Comparison of ENCODE assay signal across 19 cellular contexts in genomic region chr16:67269766-67270165, GRCh38. TPM values are rescaled to one million over a fixed set of nuclear protein-coding genes. Genes with fewer than 3 reads are reported as not detected.
DNase-seq lines count a peak whose midpoint lies in the region; ATAC-seq and TF ChIP-seq lines count a peak whose summit lies in the region.
"Had no signal": no experiment of that assay in that cellular context is flagged by ENCODE, and none has a peak within 500 bp of the region (broad histone marks: within the 10 kb centered on the region; RNA-seq: fewer than 3 reads in every experiment).

No MANE protein-coding gene starts in this region.

- H3K9ac ChIP-seq in adipocyte (ENCODE audit: low read length): peak overlapping the region; percentile 62
- H3K9ac ChIP-seq in MM.1S (ENCODE audit: low read length): no peak overlapping the region

- TF ChIP-seq CTCF in MCF 10A (IDR thresholded peaks at IDR 0.05; ENCODE audit: unreplicated experiment) (no peak), breast epithelium (IDR thresholded peaks at IDR 0.05) (no peak), foreskin keratinocyte (conservative IDR thresholded peaks at IDR 0.05) (no peak), MM.1S (IDR thresholded peaks at IDR 0.05; ENCODE audit: low read length) (no peak), esophagus squamous epithelium (IDR thresholded peaks at IDR 0.05) (no peak)

- H3K79me2 ChIP-seq in MM.1S (ENCODE audit: low read length): no peaks in the 10 kb centered on the region

- H3K27ac Mint-ChIP-seq in MCF 10A (ENCODE audit: low read depth, unreplicated experiment): peak overlapping the region; percentile 46
- H3K27ac Mint-ChIP-seq: activated naive CD4-positive, alpha-beta T cell treated with anti-CD3 and anti-CD28 coated beads, Interleukin-2, amount 50 U/mL, for 72 hours; nephron progenitor cell; stimulated activated effector memory CD8-positive, alpha-beta T cell treated with anti-CD3 and anti-CD28 coated beads, Interleukin-12 subunit alpha, Interleukin-12 subunit beta, amount 100 ng/mL, for 72 hours; T-cell had no signal

- H3K36me3 ChIP-seq in breast epithelium (no peaks in the 10 kb centered on the region), adipocyte (ENCODE audit: control insufficient read depth, insufficient read depth, low read length, severe bottlenecking) (no peaks in the 10 kb centered on the region), MM.1S (replicated peaks; ENCODE audit: insufficient read depth, low read length) (no peaks in the 10 kb centered on the region), esophagus squamous epithelium (peaks cover 0 to 7% (median 0%) of the 10 kb centered on the region in 3 donors)

- no peaks in the 10 kb centered on the region for H3K9me2 ChIP-seq in MM.1S (replicated peaks; ENCODE audit: insufficient read depth, low read length)

- no peaks in the 10 kb centered on the region for H3F3A ChIP-seq in MM.1S (ENCODE audit: insufficient read depth, low read length)

- H3K4me3 ChIP-seq in breast epithelium (no peak overlapping the region), adipocyte (ENCODE audit: low read length) (no peak overlapping the region), MM.1S (ENCODE audit: low read length) (no peak overlapping the region), esophagus squamous epithelium (no peak overlapping the region)
- H3K4me3 ChIP-seq: PC-9 had no signal

- no peaks in the 10 kb centered on the region for H3K9me3 Mint-ChIP-seq in MCF 10A (ENCODE audit: unreplicated experiment)
- H3K9me3 Mint-ChIP-seq: activated naive CD4-positive, alpha-beta T cell treated with anti-CD3 and anti-CD28 coated beads, Interleukin-2, amount 50 U/mL, for 72 hours; nephron progenitor cell; stimulated activated effector memory CD8-positive, alpha-beta T cell treated with anti-CD3 and anti-CD28 coated beads, Interleukin-12 subunit alpha, Interleukin-12 subunit beta, amount 100 ng/mL, for 72 hours; T-cell had no signal

- H3K4me1 ChIP-seq in breast epithelium (no peaks in the 10 kb centered on the region), adipocyte (ENCODE audit: control insufficient read depth, insufficient read depth, low read length) (peaks cover 27% of the 10 kb centered on the region), foreskin keratinocyte (no peaks in the 10 kb centered on the region), MM.1S (ENCODE audit: low read length) (no peaks in the 10 kb centered on the region), esophagus squamous epithelium (no peaks in the 10 kb centered on the region)

- no peaks in the 10 kb centered on the region for H4K20me1 ChIP-seq in MM.1S (ENCODE audit: insufficient read depth, low read length)

- no peak overlapping the region for H2AFZ ChIP-seq in MM.1S (ENCODE audit: low read length)
- H2AFZ ChIP-seq: PC-9 had no signal

- H3K36me3 Mint-ChIP-seq in MCF 10A (ENCODE audit: insufficient read depth, unreplicated experiment): peaks cover 11% of the 10 kb centered on the region
- H3K36me3 Mint-ChIP-seq: activated naive CD4-positive, alpha-beta T cell treated with anti-CD3 and anti-CD28 coated beads, Interleukin-2, amount 50 U/mL, for 72 hours; T-cell had no signal

- TF ChIP-seq POLR2A in breast epithelium (IDR thresholded peaks at IDR 0.05) (no peak), esophagus squamous epithelium (IDR thresholded peaks at IDR 0.05) (no peak)

- peak; percentile 46 for ATAC-seq in foreskin keratinocyte
- ATAC-seq: activated naive CD4-positive, alpha-beta T cell treated with anti-CD3 and anti-CD28 coated beads, Interleukin-2, amount 50 U/mL, for 72 hours; sciatic nerve; stimulated activated effector memory CD8-positive, alpha-beta T cell treated with anti-CD3 and anti-CD28 coated beads, Interleukin-12 subunit alpha, Interleukin-12 subunit beta, amount 100 ng/mL, for 72 hours; T-cell had no signal

- no TSS peak for BruUV-seq in MCF 10A (replicated peaks; lab: Mats Ljungman, UMichigan)

- POLR2A ChIA-PET in MCF 10A (lab: Yijun Ruan, JAX): interaction anchor here (0.9 to 1.5 kb wide), 2 partner anchors 13 to 22 kb away, joined by 3 read pairs; partner anchors contain the start of gene FHOD1

- no peak overlapping the region for H3K4me2 ChIP-seq in MM.1S (ENCODE audit: low read depth, low read length)
- H3K4me2 ChIP-seq: PC-9 had no signal

- no peaks in the 10 kb centered on the region for H3K4me1 Mint-ChIP-seq in MCF 10A (ENCODE audit: insufficient read depth, unreplicated experiment)
- H3K4me1 Mint-ChIP-seq: nephron progenitor cell; stimulated activated effector memory CD8-positive, alpha-beta T cell treated with anti-CD3 and anti-CD28 coated beads, Interleukin-12 subunit alpha, Interleukin-12 subunit beta, amount 100 ng/mL, for 72 hours; T-cell had no signal

- 36 to 48% methylated on average over 4 to 5 of the region's 5 CpGs for WGBS in esophagus squamous epithelium, 2 donors

- CTCF ChIA-PET in MCF 10A (lab: Yijun Ruan, JAX): interaction anchor here (0.5 to 1.8 kb wide), 4 partner anchors 9 to 72 kb away, joined by 3 to 7 read pairs (median 4); no protein-coding TSS in a partner anchor

- H3K9me3 ChIP-seq in breast epithelium (no peaks in the 10 kb centered on the region), adipocyte (ENCODE audit: control insufficient read depth, low read length) (no peaks in the 10 kb centered on the region), MM.1S (replicated peaks; ENCODE audit: insufficient read depth, low read length) (no peaks in the 10 kb centered on the region), esophagus squamous epithelium (no peaks in the 10 kb centered on the region)

- intact Hi-C loops in MCF 10A (cut with micrococcal nuclease): no loop called here
- intact Hi-C loops in breast epithelium (cut with DNase I; ENCODE audit: low total_unique reads): no loop called here
- intact Hi-C loops in esophagus squamous epithelium (cut with DNase I): no loop called here

- H3K4me3 Mint-ChIP-seq in MCF 10A (ENCODE audit: unreplicated experiment): no peak overlapping the region
- H3K4me3 Mint-ChIP-seq: nephron progenitor cell; stimulated activated effector memory CD8-positive, alpha-beta T cell treated with anti-CD3 and anti-CD28 coated beads, Interleukin-12 subunit alpha, Interleukin-12 subunit beta, amount 100 ng/mL, for 72 hours; T-cell had no signal

- H3K27me3 Mint-ChIP-seq in MCF 10A (ENCODE audit: insufficient read depth, unreplicated experiment): no peaks in the 10 kb centered on the region
- H3K27me3 Mint-ChIP-seq: T-cell had no signal

- H3K27me3 ChIP-seq in breast epithelium (no peaks in the 10 kb centered on the region), adipocyte (replicated peaks; ENCODE audit: control insufficient read depth, insufficient read depth, low read length) (no peaks in the 10 kb centered on the region), foreskin keratinocyte (peaks cover 2% of the 10 kb centered on the region), MM.1S (replicated peaks; ENCODE audit: insufficient read depth, low read length) (no peaks in the 10 kb centered on the region), esophagus squamous epithelium (no peaks in the 10 kb centered on the region)

- peak; percentile 24 for DNase-seq in MCF 10A (ENCODE audit: unreplicated experiment)
- no peak for DNase-seq in breast epithelium (ENCODE audit: low spot score in 2 of 2)
- no peak for DNase-seq in adipocyte (ENCODE audit: low read depth)
- DNase-seq in foreskin keratinocyte: no peak
- peak; percentile 65 for DNase-seq in stromal cell of bone marrow (ENCODE audit: low read depth)
- DNase-seq in MM.1S: no peak
- DNase-seq in esophagus squamous epithelium (lab: John Stamatoyannopoulos, UW): no peak
- no peak for DNase-seq in activated T-cell treated with anti-CD3 and anti-CD28 coated beads, Interleukin-2, amount 50 U/mL, for 1 hour
- DNase-seq: activated CD4-positive, CD25-positive, alpha-beta regulatory T cell treated with anti-CD3 and anti-CD28 coated beads, Interleukin-2, amount 50 U/mL, for 72 hours; hypothalamus; KBM-7; NCI-H1436; NCI-H524; nephron progenitor cell; T-cell had no signal

- H3K27ac ChIP-seq in breast epithelium (no peak overlapping the region), foreskin keratinocyte (no peak overlapping the region), MM.1S (ENCODE audit: low read length) (no peak overlapping the region), esophagus squamous epithelium (no peak overlapping the region)
- H3K27ac ChIP-seq: PC-9 had no signal

RNA-seq across cellular contexts. Expression of gene PLEKHG4, which starts 9.6 kb away (rescaled TPM):
- total RNA-seq in MCF 10A (2022): 30.4 and 32.7 TPM in 2 replicates
- 10 to 100 TPM; 15.0 to 26.2 (median 19.8) TPM for total RNA-seq in breast epithelium
- 8.9 and 14.1 TPM in 2 replicates for total RNA-seq in foreskin keratinocyte
- polyA plus RNA-seq in foreskin keratinocyte: 6.0 and 8.9 TPM in 2 replicates
- total RNA-seq in esophagus squamous epithelium: 10 to 100 TPM in 1 of 4 donors, 1 to 10 TPM in 3; 5.0 to 11.4 (median 7.5) TPM

RNA-seq across cellular contexts. Expression of gene SLC9A5, which starts 21.0 kb away (rescaled TPM):
- total RNA-seq in MCF 10A (2022) (0.40 and 1.4 TPM in 2 replicates), breast epithelium (1 to 10 TPM in 2 of 3 donors, under 1 TPM in 1; 0.96 to 2.3 (median 1.3) TPM), foreskin keratinocyte (1.6 and 2.1 TPM in 2 replicates), esophagus squamous epithelium (under 1 TPM in 1 of 4 donors, not detected in 3; 0.19 TPM)
- polyA plus RNA-seq in foreskin keratinocyte: 1.8 and 2.2 TPM in 2 replicates

RNA-seq across cellular contexts. Expression of gene FHOD1, which starts 22.5 kb away (rescaled TPM):
- total RNA-seq in MCF 10A (2022): 12.1 and 14.7 TPM in 2 replicates
- 10 to 100 TPM; 19.3 to 25.9 (median 22.6) TPM for total RNA-seq in breast epithelium
- 51.2 and 57.2 TPM in 2 replicates for total RNA-seq in foreskin keratinocyte
- polyA plus RNA-seq in foreskin keratinocyte: 47.0 and 50.8 TPM in 2 replicates
- 1 to 10 TPM; 1.9 to 7.4 (median 5.3) TPM for total RNA-seq in esophagus squamous epithelium

RNA-seq across cellular contexts. Expression of gene TMEM208, which starts 42.8 kb away (rescaled TPM):
- 44.4 and 55.5 TPM in 2 replicates for total RNA-seq in MCF 10A (2022)
- total RNA-seq in breast epithelium: 10 to 100 TPM; 35.2 to 46.2 (median 44.2) TPM
- 41.4 and 48.3 TPM in 2 replicates for total RNA-seq in foreskin keratinocyte
- 80.0 and 90.7 TPM in 2 replicates for polyA plus RNA-seq in foreskin keratinocyte
- total RNA-seq in esophagus squamous epithelium: 10 to 100 TPM; 24.4 to 36.0 (median 31.7) TPM

RNA-seq across cellular contexts. Expression of gene KCTD19, which starts 56.8 kb away (rescaled TPM):
- total RNA-seq in MCF 10A (2022): not detected in 2 replicates
- total RNA-seq in breast epithelium: 1 to 10 TPM in 1 of 3 donors, not detected in 2; 1.0 TPM
- not detected in 2 replicates for total RNA-seq in foreskin keratinocyte
- polyA plus RNA-seq in foreskin keratinocyte: not detected in 2 replicates
- total RNA-seq in esophagus squamous epithelium: under 1 TPM in 1 of 4 donors, not detected in 3; 0.09 TPM
- total RNA-seq: PC-9, T-cell had no signal

Comparison
In these comparisons a context has a peak if more than half of its experiments do, and no peak if none do; other contexts are left out.
1. DNase-seq: peak in MCF 10A (single experiment) and stromal cell of bone marrow (single experiment); none in breast epithelium (0 of 2), adipocyte (single experiment), foreskin keratinocyte (0 of 2), MM.1S (single experiment), esophagus squamous epithelium (single experiment) and activated T-cell treated with anti-CD3 and anti-CD28 coated beads, Interleukin-2, amount 50 U/mL, for 1 hour (single experiment).